10 cellular contexts compared by ENCODE assay signal in genomic region chr6:35391240-35391968, GRCh38. TPM values are rescaled to one million over a fixed set of nuclear protein-coding genes. Genes with fewer than 3 reads are reported as not detected.
DNase-seq lines count a peak whose midpoint lies in the region; ATAC-seq and TF ChIP-seq lines count a peak whose summit lies in the region.
"Had no signal": no experiment of that assay in that cellular context is flagged by ENCODE, and none has a peak within 500 bp of the region (broad histone marks: within the 10 kb centered on the region; RNA-seq: fewer than 3 reads in every experiment).

No MANE protein-coding gene starts in this region.

- no peak overlapping the region for H2BK15ac ChIP-seq in mesenchymal stem cell (ENCODE audit: low read depth, poor library complexity, severe bottlenecking)

- ATAC-seq in stimulated activated memory B cell treated with anti-CD40 and anti-IgM and Interleukin-4, amounts not matched to agents 10 μg/mL and 1 μg/mL and 100 μg/mL, for 72 hours = no peak
- ATAC-seq in GM21825 (IDR thresholded peaks at IDR 0.05; ENCODE audit: unreplicated experiment) = no peak

- H3K4me1 ChIP-seq in Karpas-422 (ENCODE audit: low read length) (no peaks in the 10 kb centered on the region), breast epithelium (peaks cover 0 to 7% of the 10 kb centered on the region in 2 donors), mesenchymal stem cell (ENCODE audit: control insufficient read depth, insufficient read depth, low read depth, low read length) (peaks cover 13% of the 10 kb centered on the region)

- H2AFZ ChIP-seq in Karpas-422 (ENCODE audit: low read length) (no peak overlapping the region), mesenchymal stem cell (ENCODE audit: low read depth, low read length) (no peak overlapping the region)

- DNase-seq in AG09319 (ENCODE audit: extremely low read depth, low read depth) = peak; percentile 39
- DNase-seq in Karpas-422 = peak; percentile 37
- no peak for DNase-seq in breast epithelium (ENCODE audit: low spot score in 2 of 2)
- DNase-seq in mesenchymal stem cell = peak; percentile 53
- DNase-seq in NCI-H1417 (lab: John Stamatoyannopoulos, UW) = no peak
- DNase-seq in stimulated activated CD4-positive, alpha-beta T cell treated with anti-CD3 and anti-CD28 coated beads, Interleukin-2, amount 100 ng/mL, for 24 hours = no peak
- DNase-seq: stimulated activated naive CD4-positive, alpha-beta T cell had no signal

- no peaks in the 10 kb centered on the region for H3K79me2 ChIP-seq in Karpas-422 (ENCODE audit: low read length)

- peaks cover 51% of the 10 kb centered on the region for H3K4me1 Mint-ChIP-seq in stimulated activated memory B cell treated with anti-CD40 and anti-IgM and Interleukin-4, amounts not matched to agents 10 μg/mL and 1 μg/mL and 100 μg/mL, for 72 hours

- H4K91ac ChIP-seq in mesenchymal stem cell (ENCODE audit: low read length) = no peak overlapping the region

- no peaks in the 10 kb centered on the region for H3K27me3 Mint-ChIP-seq in stimulated activated memory B cell treated with anti-CD40 and anti-IgM and Interleukin-4, amounts not matched to agents 10 μg/mL and 1 μg/mL and 100 μg/mL, for 72 hours

- no peak overlapping the region for H2BK5ac ChIP-seq in mesenchymal stem cell (ENCODE audit: low read depth, low read length, poor library complexity, severe bottlenecking)

- H3K4me2 ChIP-seq in Karpas-422 (ENCODE audit: low read depth, low read length, poor library complexity, severe bottlenecking) (no peak overlapping the region), mesenchymal stem cell (ENCODE audit: low read length, poor library complexity, severe bottlenecking) (no peak overlapping the region)

- no peak overlapping the region for H3K4me3 ChIP-seq in Karpas-422 (ENCODE audit: low read length)
- H3K4me3 ChIP-seq in breast epithelium = peak overlapping the region in 1 of 3 donors; percentile 1
- no peak overlapping the region for H3K4me3 ChIP-seq in mesenchymal stem cell (ENCODE audit: insufficient read depth in 1 of 2, low read depth in 1 of 2, low read length in 2 of 2)

- H3K27ac Mint-ChIP-seq in stimulated activated memory B cell treated with anti-CD40 and anti-IgM and Interleukin-4, amounts not matched to agents 10 μg/mL and 1 μg/mL and 100 μg/mL, for 72 hours = no peak overlapping the region

- no peak overlapping the region for H3K23ac ChIP-seq in mesenchymal stem cell (ENCODE audit: low read length in 2 of 2)

- H3K27ac ChIP-seq in Karpas-422 (ENCODE audit: low read length) (no peak overlapping the region), breast epithelium (peak overlapping the region; percentile 56 to 64), mesenchymal stem cell (ENCODE audit: low read length, poor library complexity, severe bottlenecking) (peak overlapping the region; percentile 5)
- H3K27ac ChIP-seq: neutrophil had no signal

- H3K14ac ChIP-seq in mesenchymal stem cell (ENCODE audit: low read length in 2 of 2) = no peak overlapping the region

- peaks cover 8% of the 10 kb centered on the region for H3K36me3 Mint-ChIP-seq in stimulated activated memory B cell treated with anti-CD40 and anti-IgM and Interleukin-4, amounts not matched to agents 10 μg/mL and 1 μg/mL and 100 μg/mL, for 72 hours

- WGBS in mesenchymal stem cell = 66% methylated on average over 7 of the region's 7 CpGs

- no peak overlapping the region for H4K8ac ChIP-seq in mesenchymal stem cell (ENCODE audit: low read length)

- peak overlapping the region in 1 of 2 experiments; percentile 50 for H3K18ac ChIP-seq in mesenchymal stem cell (ENCODE audit: low read depth in 1 of 2, low read length in 2 of 2)

- TF ChIP-seq CTCF in AG09319 (IDR thresholded peaks at IDR 0.05; ENCODE audit: low read depth, low read length) (no peak), breast epithelium (IDR thresholded peaks at IDR 0.05) (no peak)

- H3K9me3 ChIP-seq in Karpas-422 (ENCODE audit: low read length) (no peaks in the 10 kb centered on the region), breast epithelium (no peaks in the 10 kb centered on the region), mesenchymal stem cell (ENCODE audit: control insufficient read depth, low read length) (no peaks in the 10 kb centered on the region)
- H3K9me3 ChIP-seq: neutrophil had no signal

- H3K36me3 ChIP-seq in Karpas-422 (ENCODE audit: insufficient read depth, low read length) (no peaks in the 10 kb centered on the region), breast epithelium (no peaks in the 10 kb centered on the region), mesenchymal stem cell (ENCODE audit: control insufficient read depth in 1 of 2, insufficient read depth in 2 of 2, low read depth in 1 of 2, low read length in 2 of 2) (peaks cover 3 to 9% of the 10 kb centered on the region in 2 experiments)
- H3K36me3 ChIP-seq: neutrophil had no signal

- H2BK12ac ChIP-seq in mesenchymal stem cell (ENCODE audit: low read length in 2 of 2) = no peak overlapping the region

- H3K9me3 Mint-ChIP-seq in stimulated activated memory B cell treated with anti-CD40 and anti-IgM and Interleukin-4, amounts not matched to agents 10 μg/mL and 1 μg/mL and 100 μg/mL, for 72 hours = no peaks in the 10 kb centered on the region

- H2AK5ac ChIP-seq in mesenchymal stem cell (ENCODE audit: low read length, severe bottlenecking) = peak overlapping the region; percentile 20

- H2BK120ac ChIP-seq in mesenchymal stem cell (ENCODE audit: low read depth, low read length) = no peak overlapping the region

- intact Hi-C loops in breast epithelium (cut with DNase I; ENCODE audit: low total_unique reads) = no loop called here

- no peaks in the 10 kb centered on the region for H3K9me2 ChIP-seq in Karpas-422 (replicated peaks; ENCODE audit: insufficient read depth, low read length)

- H3K9ac ChIP-seq in Karpas-422 (ENCODE audit: low read length) (no peak overlapping the region), mesenchymal stem cell (ENCODE audit: low read length) (peak overlapping the region; percentile 9)

- TF ChIP-seq POLR2A in breast epithelium (IDR thresholded peaks at IDR 0.05) = no peak

- no peak overlapping the region for H3K4me3 Mint-ChIP-seq in stimulated activated memory B cell treated with anti-CD40 and anti-IgM and Interleukin-4, amounts not matched to agents 10 μg/mL and 1 μg/mL and 100 μg/mL, for 72 hours

- H3K27me3 ChIP-seq in Karpas-422 (ENCODE audit: low read length) = no peaks in the 10 kb centered on the region
- H3K27me3 ChIP-seq in breast epithelium = no peaks in the 10 kb centered on the region
- H3K27me3 ChIP-seq in mesenchymal stem cell (ENCODE audit: control insufficient read depth in 1 of 2, insufficient read depth in 1 of 2, low read length in 2 of 2) = no peaks in the 10 kb centered on the region

- H4K20me1 ChIP-seq in Karpas-422 (ENCODE audit: insufficient read depth, low read depth, low read length) = 0 out of 2 replicates have a peak, but pooled peaks cover 9% of the 10 kb centered on the region

- H3K79me1 ChIP-seq in mesenchymal stem cell (replicated peaks; ENCODE audit: low read length, poor library complexity, severe bottlenecking) = peaks cover 29% of the 10 kb centered on the region

- no peak overlapping the region for H3K4ac ChIP-seq in mesenchymal stem cell (ENCODE audit: low read depth in 1 of 2, low read length in 2 of 2)

RNA-seq across cellular contexts. Expression of gene PPARD, which starts 49.0 kb away (rescaled TPM):
- total RNA-seq in Karpas-422 (2014; rRNA removed; shearing (Covaris generic); ENCODE audit: low replicate concordance) = 2.5 and 3.2 TPM in 2 replicates
- 10 to 100 TPM in 2 of 3 donors, 1 to 10 TPM in 1; 7.2 to 11.1 (median 10.7) TPM for total RNA-seq in breast epithelium
- 25.3 TPM for polyA plus RNA-seq in mesenchymal stem cell (2013, experiment 1 of 2)
- 24.6 TPM for polyA plus RNA-seq in mesenchymal stem cell (2013, experiment 2 of 2)

Comparison
In these comparisons a context has a peak if more than half of its experiments do, and no peak if none do; other contexts are left out.
1. DNase-seq: peak in AG09319 (single experiment), Karpas-422 (single experiment) and mesenchymal stem cell (single experiment); none in breast epithelium (0 of 2), NCI-H1417 (0 of 3) and stimulated activated CD4-positive, alpha-beta T cell treated with anti-CD3 and anti-CD28 coated beads, Interleukin-2, amount 100 ng/mL, for 24 hours (0 of 2).